Comparison of ENCODE assay signal across 8 cellular contexts in the genomic region with DNA sequence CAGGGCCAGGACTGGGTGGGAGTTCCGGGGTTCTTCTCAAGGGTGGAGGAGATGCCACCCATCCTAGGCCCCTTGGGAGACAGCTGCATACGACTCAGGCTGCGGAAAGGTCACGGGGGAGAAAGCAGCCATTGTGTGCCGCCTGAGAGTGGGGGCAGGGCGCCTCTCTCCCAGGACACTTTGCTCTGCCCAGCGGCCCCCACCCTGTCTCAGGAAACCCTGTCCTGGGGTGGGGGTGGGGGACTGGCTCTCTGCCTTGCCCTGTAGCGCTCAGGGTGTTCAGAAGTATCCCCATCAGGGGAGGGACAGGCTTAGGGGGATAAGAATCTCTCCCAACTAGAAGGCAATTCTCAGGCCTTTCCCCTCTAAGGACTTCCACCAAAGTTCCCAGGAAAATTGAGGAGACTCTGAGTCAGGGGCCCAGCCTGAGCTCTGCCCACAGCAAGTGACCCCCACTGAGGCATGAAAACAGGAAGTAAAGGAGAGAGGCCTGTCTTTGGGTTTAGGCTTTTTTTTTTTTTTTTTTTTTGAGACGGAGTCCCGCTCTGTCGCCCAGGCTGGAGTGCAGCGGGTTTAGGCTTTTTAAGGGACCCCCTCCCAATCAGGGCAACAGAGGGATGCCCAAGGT. TPM values are rescaled to one million over a fixed set of nuclear protein-coding genes. Genes with fewer than 3 reads are reported as not detected.
DNase-seq lines count a peak whose midpoint lies in the region; ATAC-seq and TF ChIP-seq lines count a peak whose summit lies in the region.

No MANE protein-coding gene starts in this region.

- ATAC-seq in SK-N-SH treated with all-trans-retinoic acid at 6 μM for 48 hours = no peak
- no peak for ATAC-seq in stimulated activated naive CD8-positive, alpha-beta T cell treated with anti-CD3 and anti-CD28 coated beads, Interleukin-15, amount 100 ng/mL, for 72 hours
- no peak for ATAC-seq in HG02763 (IDR thresholded peaks at IDR 0.05; ENCODE audit: unreplicated experiment)
- ATAC-seq in HG02840 (IDR thresholded peaks at IDR 0.05; ENCODE audit: low FRiP score, unreplicated experiment) = no peak

- H3F3A ChIP-seq in SK-N-SH (replicated peaks; ENCODE audit: insufficient read depth) = peaks cover 5% of the 10 kb centered on the region
- H3F3A ChIP-seq in GM23248 (ENCODE audit: insufficient read depth) = no peaks in the 10 kb centered on the region

- peaks cover 45% of the 10 kb centered on the region for H3K4me1 Mint-ChIP-seq in activated naive CD8-positive, alpha-beta T cell (ENCODE audit: low read depth)
- peaks cover 72% of the 10 kb centered on the region for H3K4me1 Mint-ChIP-seq in stimulated activated naive CD8-positive, alpha-beta T cell treated with anti-CD3 and anti-CD28 coated beads, Interleukin-15, amount 100 ng/mL, for 72 hours

- no peaks in the 10 kb centered on the region for H3K9me3 Mint-ChIP-seq in activated naive CD8-positive, alpha-beta T cell (ENCODE audit: low read depth)
- no peaks in the 10 kb centered on the region for H3K9me3 Mint-ChIP-seq in stimulated activated naive CD8-positive, alpha-beta T cell treated with anti-CD3 and anti-CD28 coated beads, Interleukin-15, amount 100 ng/mL, for 72 hours

- no peaks in the 10 kb centered on the region for H3K27me3 Mint-ChIP-seq in activated naive CD8-positive, alpha-beta T cell
- H3K27me3 Mint-ChIP-seq in stimulated activated naive CD8-positive, alpha-beta T cell treated with anti-CD3 and anti-CD28 coated beads, Interleukin-15, amount 100 ng/mL, for 72 hours = no peaks in the 10 kb centered on the region

- H3K79me2 ChIP-seq in SK-N-SH (ENCODE audit: insufficient read depth) = peaks cover 74% of the 10 kb centered on the region
- peaks cover 69% of the 10 kb centered on the region for H3K79me2 ChIP-seq in GM23248 (ENCODE audit: insufficient read depth)

- CTCF ChIA-PET in SK-N-SH (lab: Yijun Ruan, JAX) = interaction anchor here (1.3 to 12.7 kb wide), 4 partner anchors 7 to 221 kb away, joined by 3 to 166 read pairs (median 64); a partner anchor contains a TSS

- TF ChIP-seq RAD21 in SK-N-SH (IDR thresholded peaks at IDR 0.05; ENCODE audit: low read length) = no peak

- no peaks in the 10 kb centered on the region for H3K9me2 ChIP-seq in SK-N-SH
- H3K9me2 ChIP-seq in GM23248 (ENCODE audit: insufficient read depth) = no peaks in the 10 kb centered on the region

- no peak overlapping the region for H3K4me3 ChIP-seq in SK-N-SH (ENCODE audit: low read depth in 2 of 2, low read length in 1 of 2)
- no peak overlapping the region for H3K4me3 ChIP-seq in iPS-18a (ENCODE audit: low read length)
- H3K4me3 ChIP-seq in GM23248 = no peak overlapping the region

- 86% methylated on average over 11 of the region's 12 CpGs for WGBS in SK-N-SH (ENCODE audit: low lambda C conversion rate)
- WGBS in GM23248 (ENCODE audit: low coverage in 1 of 2, low lambda C conversion rate in 2 of 2, missing lambda C conversion rate in 2 of 2), 2 experiments = 90 to 93% methylated on average over 12 of the region's 12 CpGs

- TF ChIP-seq CTCF in SK-N-SH (IDR thresholded peaks at IDR 0.05) = no peak

- in situ Hi-C loops in GM23248 (cut with MboI) = no loop called here

- H3K4me3 Mint-ChIP-seq in activated naive CD8-positive, alpha-beta T cell = peak overlapping the region; percentile 59
- H3K4me3 Mint-ChIP-seq in stimulated activated naive CD8-positive, alpha-beta T cell treated with anti-CD3 and anti-CD28 coated beads, Interleukin-15, amount 100 ng/mL, for 72 hours = peak overlapping the region; percentile 63 to 76

- peaks cover 3% of the 10 kb centered on the region for H3K36me3 Mint-ChIP-seq in activated naive CD8-positive, alpha-beta T cell

- no peak overlapping the region for H2AFZ ChIP-seq in SK-N-SH (ENCODE audit: low read depth)
- H2AFZ ChIP-seq in GM23248 = no peak overlapping the region

- H3K27ac Mint-ChIP-seq in activated naive CD8-positive, alpha-beta T cell = peak overlapping the region; percentile 78
- H3K27ac Mint-ChIP-seq in stimulated activated naive CD8-positive, alpha-beta T cell treated with anti-CD3 and anti-CD28 coated beads, Interleukin-15, amount 100 ng/mL, for 72 hours = peak overlapping the region; percentile 86 to 89

- TF ChIP-seq EP300 in SK-N-SH (IDR thresholded peaks at IDR 0.05; ENCODE audit: borderline replicate concordance in 1 of 2, low read depth in 1 of 2, low read length in 1 of 2) = no peak

- peaks cover 73% of the 10 kb centered on the region for H4K20me1 ChIP-seq in SK-N-SH (ENCODE audit: insufficient read depth)
- peaks cover 3% of the 10 kb centered on the region; the same call in 1 of the 2 replicates for H4K20me1 ChIP-seq in GM23248 (ENCODE audit: insufficient read depth)

- H3K36me3 ChIP-seq in SK-N-SH (replicated peaks in 1 of 2; ENCODE audit: control insufficient read depth in 1 of 2, insufficient read depth in 2 of 2, low read length in 1 of 2) = peaks cover under 1 to 32% of the 10 kb centered on the region in 2 experiments
- peaks cover 4% of the 10 kb centered on the region for H3K36me3 ChIP-seq in iPS-18a (ENCODE audit: control insufficient read depth, low read depth, low read length)
- no peaks in the 10 kb centered on the region; the same call in 1 of the 2 replicates for H3K36me3 ChIP-seq in GM23248 (ENCODE audit: low read depth)

- H3K4me1 ChIP-seq in SK-N-SH (ENCODE audit: control insufficient read depth in 1 of 2, insufficient read depth in 2 of 2, low read depth in 1 of 2, low read length in 1 of 2) = peaks cover 12 to 46% of the 10 kb centered on the region in 2 experiments; a peak in 3 of 4 replicates
- peaks cover 25% of the 10 kb centered on the region for H3K4me1 ChIP-seq in iPS-18a (ENCODE audit: control insufficient read depth, low read depth, low read length)
- H3K4me1 ChIP-seq in GM23248 (ENCODE audit: insufficient read depth) = peaks cover 12% of the 10 kb centered on the region

- peak; percentile 25 for DNase-seq in SK-N-SH
- DNase-seq in stimulated activated naive CD8-positive, alpha-beta T cell treated with anti-CD3 and anti-CD28 coated beads, Interleukin-15, amount 100 ng/mL, for 72 hours = no peak
- DNase-seq in GM23248 = no peak

- H3K27me3 ChIP-seq in SK-N-SH (ENCODE audit: insufficient read depth) = no peaks in the 10 kb centered on the region
- H3K27me3 ChIP-seq in iPS-18a (ENCODE audit: control insufficient read depth, insufficient read depth, low read length) = no peaks in the 10 kb centered on the region
- no peaks in the 10 kb centered on the region for H3K27me3 ChIP-seq in GM23248 (replicated peaks; ENCODE audit: insufficient read depth)

- H3K4me2 ChIP-seq in SK-N-SH (0 out of 2 replicates have a peak overlapping the region, but pooled peaks have one; percentile 15), GM23248 (ENCODE audit: unreplicated experiment) (no peak overlapping the region)

- H3K9me3 ChIP-seq in SK-N-SH (no peaks in the 10 kb centered on the region), iPS-18a (ENCODE audit: control insufficient read depth, low read depth, low read length) (no peaks in the 10 kb centered on the region), GM23248 (ENCODE audit: low read depth) (no peaks in the 10 kb centered on the region)

- H3K27ac ChIP-seq in SK-N-SH (ENCODE audit: low read depth in 2 of 2, low read length in 1 of 2) (no peak overlapping the region; a peak in 1 of 4 replicates), iPS-18a (ENCODE audit: low read length) (no peak overlapping the region), GM23248 (no peak overlapping the region)

- no peak overlapping the region for H3K9ac ChIP-seq in SK-N-SH
- peak overlapping the region; percentile 2 for H3K9ac ChIP-seq in iPS-18a (ENCODE audit: low read length)
- H3K9ac ChIP-seq in GM23248 = no peak overlapping the region

- POLR2A ChIA-PET in SK-N-SH (lab: Yijun Ruan, JAX) = no interaction called here

TF ChIP-seq in SK-N-SH, 30 proteins besides CTCF, POLR2A, EP300 and RAD21 (continues in another document):
- TF ChIP-seq ELF1 (IDR thresholded peaks at IDR 0.05) (no peak), MXI1 (IDR thresholded peaks at IDR 0.05; ENCODE audit: low read depth, low read length) (no peak), GABPA (IDR thresholded peaks at IDR 0.05; ENCODE audit: low read depth) (no peak), YY1 (IDR thresholded peaks at IDR 0.05; ENCODE audit: low read depth) (no peak)

TF ChIP-seq in SK-N-SH treated with all-trans-retinoic acid at 6 μM for 48 hours, 23 proteins besides CTCF, POLR2A, EP300 and RAD21 (continues in another document):
- TF ChIP-seq CSDC2 (CRISPR knock-in tag; IDR thresholded peaks at IDR 0.05) (no peak), TCF4 (CRISPR knock-in tag; IDR thresholded peaks at IDR 0.05; ENCODE audit: borderline replicate concordance) (no peak), ZNF8 (CRISPR knock-in tag; IDR thresholded peaks at IDR 0.05) (no peak), ZFP30 (CRISPR knock-in tag; IDR thresholded peaks at IDR 0.05) (no peak)

RNA-seq across cellular contexts. Expression of a gene that starts 4.9 kb away (rescaled TPM):
- polyA plus RNA-seq in SK-N-SH (2012; rRNA removed) = 39.4 and 42.9 TPM in 2 replicates
- polyA plus RNA-seq in SK-N-SH (2012; cell fraction: cytosol; rRNA removed) = 21.6 and 27.8 TPM in 2 replicates
- polyA plus RNA-seq in SK-N-SH (2012; cell fraction: nucleus; rRNA removed) = 92.1 and 131 TPM in 2 replicates
- total RNA-seq in GM23248 (2014; rRNA removed; shearing (Covaris generic)) = 17.1 and 19.5 TPM in 2 replicates
- polyA plus RNA-seq in GM23248 (2016; fragmentation: Nextera tagmentation; extraction: Ambion mirVana) = 4.4 and 6.0 TPM in 2 replicates

RNA-seq across cellular contexts. Expression of a gene that starts 8.4 kb away (rescaled TPM):
- polyA plus RNA-seq in SK-N-SH (2012; rRNA removed) (14.0 and 16.1 TPM in 2 replicates), GM23248 (2016; fragmentation: Nextera tagmentation; extraction: Ambion mirVana) (1.3 and 1.7 TPM in 2 replicates)
- polyA plus RNA-seq in SK-N-SH (2012; cell fraction: cytosol; rRNA removed) = 4.1 and 9.1 TPM in 2 replicates
- 90.2 and 139 TPM in 2 replicates for polyA plus RNA-seq in SK-N-SH (2012; cell fraction: nucleus; rRNA removed)
- 9.4 and 26.8 TPM in 2 replicates for total RNA-seq in GM23248 (2014; rRNA removed; shearing (Covaris generic))

RNA-seq across cellular contexts. Expression of a gene that starts 16.1 kb away (rescaled TPM):
- polyA plus RNA-seq in SK-N-SH (2012; rRNA removed) = 39.2 and 45.3 TPM in 2 replicates
- 15.7 and 27.4 TPM in 2 replicates for polyA plus RNA-seq in SK-N-SH (2012; cell fraction: cytosol; rRNA removed)
- polyA plus RNA-seq in SK-N-SH (2012; cell fraction: nucleus; rRNA removed) = 130 and 165 TPM in 2 replicates
- total RNA-seq in GM23248 (2014; rRNA removed; shearing (Covaris generic)) = 63.7 and 67.2 TPM in 2 replicates
- 37.3 and 40.6 TPM in 2 replicates for polyA plus RNA-seq in GM23248 (2016; fragmentation: Nextera tagmentation; extraction: Ambion mirVana)

RNA-seq across cellular contexts. Expression of a gene that starts 17.7 kb away (rescaled TPM):
- polyA plus RNA-seq in SK-N-SH (2012; rRNA removed) (6.3 and 7.0 TPM in 2 replicates), GM23248 (2016; fragmentation: Nextera tagmentation; extraction: Ambion mirVana) (2.4 and 2.9 TPM in 2 replicates)
- polyA plus RNA-seq in SK-N-SH (2012; cell fraction: cytosol; rRNA removed) = 4.4 and 6.0 TPM in 2 replicates
- 5.7 and 6.0 TPM in 2 replicates for polyA plus RNA-seq in SK-N-SH (2012; cell fraction: nucleus; rRNA removed)
- total RNA-seq in GM23248 (2014; rRNA removed; shearing (Covaris generic)) = 8.9 and 10.1 TPM in 2 replicates

RNA-seq across cellular contexts. Expression of a gene that starts 38.1 kb away (rescaled TPM):
- polyA plus RNA-seq in SK-N-SH (2012; rRNA removed) (18.4 and 28.1 TPM in 2 replicates), GM23248 (2016; fragmentation: Nextera tagmentation; extraction: Ambion mirVana) (3.7 and 4.0 TPM in 2 replicates)
- 2.0 and 5.5 TPM in 2 replicates for polyA plus RNA-seq in SK-N-SH (2012; cell fraction: cytosol; rRNA removed)
- 212 and 229 TPM in 2 replicates for polyA plus RNA-seq in SK-N-SH (2012; cell fraction: nucleus; rRNA removed)
- total RNA-seq in GM23248 (2014; rRNA removed; shearing (Covaris generic)) = 4.2 and 6.5 TPM in 2 replicates
